Comparison of ENCODE assay signal across 11 cellular contexts in genomic region chr11:838441-839279, GRCh38. TPM values are rescaled to one million over a fixed set of nuclear protein-coding genes. Genes with fewer than 3 reads are reported as not detected.
A peak's percentile ranks its signal among the peaks of the same experiment; 100 is the strongest.
DNase-seq lines count a peak whose midpoint lies in the region; ATAC-seq and TF ChIP-seq lines count a peak whose summit lies in the region.
"Had no signal": no experiment of that assay in that cellular context is flagged by ENCODE, and none has a peak within 500 bp of the region (broad histone marks: within the 10 kb centered on the region; RNA-seq: fewer than 3 reads in every experiment).

No MANE protein-coding gene starts in this region.

- H3K27me3 Mint-ChIP-seq in activated T-helper 17 cell treated with anti-CD3 and anti-CD28 coated beads, Interleukin-2, amount 50 U/mL, for 72 hours: no peaks in the 10 kb centered on the region

- H3K36me3 Mint-ChIP-seq in activated T-helper 17 cell treated with anti-CD3 and anti-CD28 coated beads, Interleukin-2, amount 50 U/mL, for 72 hours (ENCODE audit: low read depth): peaks cover 18% of the 10 kb centered on the region

- H3K27ac Mint-ChIP-seq in activated T-helper 17 cell treated with anti-CD3 and anti-CD28 coated beads, Interleukin-2, amount 50 U/mL, for 72 hours: no peak overlapping the region
- H3K27ac Mint-ChIP-seq: activated CD4-positive, alpha-beta T cell treated with anti-CD3 and anti-CD28 coated beads for 36 hours had no signal

- no peak overlapping the region for H3K4me3 ChIP-seq in retinal pigment epithelial cell (ENCODE audit: low read length)
- H3K4me3 ChIP-seq: ovary had no signal

- peak; percentile 27 for DNase-seq in NCI-H748 (lab: John Stamatoyannopoulos, UW; ENCODE audit: unreplicated experiment)
- no peak for DNase-seq in NCI-H748 treated with DMSO at 0.1 percent for 48 hours (lab: John Stamatoyannopoulos, UW)
- peak; percentile 27 for DNase-seq in NCI-H2227 treated with DMSO at 0.1 percent for 48 hours (lab: John Stamatoyannopoulos, UW)
- peak; percentile 65 for DNase-seq in dermis blood vessel endothelial cell
- no peak for DNase-seq in retinal pigment epithelial cell (ENCODE audit: low read depth)
- DNase-seq in activated T-cell treated with anti-CD3 and anti-CD28 coated beads, Interleukin-2, amount 50 U/mL, for 1 hour: no peak
- no peak for DNase-seq in cortex of kidney (lab: John Stamatoyannopoulos, UW)
- DNase-seq: ACHN; activated CD4-positive, alpha-beta T cell treated with anti-CD3 and anti-CD28 coated beads for 36 hours; ovary had no signal

- no peak overlapping the region for H3K4me3 Mint-ChIP-seq in activated T-helper 17 cell treated with anti-CD3 and anti-CD28 coated beads, Interleukin-2, amount 50 U/mL, for 72 hours
- H3K4me3 Mint-ChIP-seq: activated CD4-positive, alpha-beta T cell treated with anti-CD3 and anti-CD28 coated beads for 36 hours had no signal

- no peaks in the 10 kb centered on the region for H3K9me3 Mint-ChIP-seq in activated T-helper 17 cell treated with anti-CD3 and anti-CD28 coated beads, Interleukin-2, amount 50 U/mL, for 72 hours

- H3K4me1 Mint-ChIP-seq in activated T-helper 17 cell treated with anti-CD3 and anti-CD28 coated beads, Interleukin-2, amount 50 U/mL, for 72 hours: peaks cover 11% of the 10 kb centered on the region

- TF ChIP-seq CTCF in retinal pigment epithelial cell (conservative IDR thresholded peaks at IDR 0.05; ENCODE audit: low read depth, low read length): peak; percentile 31

- no peak for ATAC-seq in activated T-helper 17 cell treated with anti-CD3 and anti-CD28 coated beads, Interleukin-2, amount 50 U/mL, for 72 hours (replicated peaks)
- ATAC-seq: activated CD4-positive, alpha-beta T cell treated with anti-CD3 and anti-CD28 coated beads for 36 hours had no signal

RNA-seq across cellular contexts. Expression of gene POLR2L, which starts 3.7 kb away (rescaled TPM):
- total RNA-seq in dermis blood vessel endothelial cell: 81.9 and 193 TPM in 2 replicates
- total RNA-seq in activated T-helper 17 cell treated with anti-CD3 and anti-CD28 coated beads, Interleukin-2, amount 50 U/mL, for 72 hours: 100 to 1,000 TPM in 1 of 2 donors, 10 to 100 TPM in 1; 41.2 to 106 TPM

RNA-seq across cellular contexts. Expression of gene TSPAN4, which starts 4.0 kb away (rescaled TPM):
- 167 and 179 TPM in 2 replicates for total RNA-seq in dermis blood vessel endothelial cell
- 10 to 100 TPM in 1 of 2 donors, 1 to 10 TPM in 1; 6.0 to 11.2 TPM for total RNA-seq in activated T-helper 17 cell treated with anti-CD3 and anti-CD28 coated beads, Interleukin-2, amount 50 U/mL, for 72 hours

RNA-seq across cellular contexts. Expression of gene CD151, which starts 5.9 kb away (rescaled TPM):
- total RNA-seq in dermis blood vessel endothelial cell: 700 and 712 TPM in 2 replicates
- total RNA-seq in activated T-helper 17 cell treated with anti-CD3 and anti-CD28 coated beads, Interleukin-2, amount 50 U/mL, for 72 hours: 10 to 100 TPM; 61.5 to 74.6 TPM

RNA-seq across cellular contexts. Expression of gene CRACR2B, which starts 10.9 kb away (rescaled TPM):
- 27.5 and 29.8 TPM in 2 replicates for total RNA-seq in dermis blood vessel endothelial cell
- 1 to 10 TPM; 1.4 to 1.9 TPM for total RNA-seq in activated T-helper 17 cell treated with anti-CD3 and anti-CD28 coated beads, Interleukin-2, amount 50 U/mL, for 72 hours

RNA-seq across cellular contexts. Expression of gene PNPLA2, which starts 19.9 kb away (rescaled TPM):
- total RNA-seq in dermis blood vessel endothelial cell: 41.4 and 76.9 TPM in 2 replicates
- total RNA-seq in activated T-helper 17 cell treated with anti-CD3 and anti-CD28 coated beads, Interleukin-2, amount 50 U/mL, for 72 hours: 10 to 100 TPM; 36.8 to 39.3 TPM

Comparison
In these comparisons a context has a peak if more than half of its experiments do, and no peak if none do; other contexts are left out.
1. DNase-seq: peak in NCI-H748 (single experiment), NCI-H2227 treated with DMSO at 0.1 percent for 48 hours (single experiment) and dermis blood vessel endothelial cell (single experiment); none in NCI-H748 treated with DMSO at 0.1 percent for 48 hours (single experiment), retinal pigment epithelial cell (single experiment), activated T-cell treated with anti-CD3 and anti-CD28 coated beads, Interleukin-2, amount 50 U/mL, for 1 hour (single experiment) and cortex of kidney (single experiment).
2. RNA of gene TSPAN4, which starts 4.0 kb away (total RNA-seq): 167 to 179 TPM in dermis blood vessel endothelial cell; 6.0 to 11.2 TPM in activated T-helper 17 cell treated with anti-CD3 and anti-CD28 coated beads, Interleukin-2, amount 50 U/mL, for 72 hours; every median in the first group is over 10 times any median in the second.